8 cellular contexts compared by ENCODE assay signal in genomic region chr16:30472328-30472942, GRCh38.
DNase-seq lines count a peak whose midpoint lies in the region; ATAC-seq lines count a peak whose summit lies in the region.

ITGAL (plus strand) TSS chr16:30472742; CDS start chr16:30472838, 96 bp downstream.

- peak; percentile 75 for DNase-seq in activated CD4-positive, alpha-beta T cell treated with anti-CD3 and anti-CD28 coated beads, Interleukin-2, amount 50 U/mL, for 1 hour
- DNase-seq in globus pallidus (ENCODE audit: low spot score), result peak; percentile 48
- peak; percentile 89 for DNase-seq in stimulated activated CD4-positive, alpha-beta T cell treated with anti-CD3 and anti-CD28 coated beads, Interleukin-4, amount 100 ng/mL, for 24 hours
- no peak for DNase-seq in NCI-H345 treated with DMSO at 0.1 percent for 48 hours (lab: John Stamatoyannopoulos, UW; ENCODE audit: unreplicated experiment)
- no peak for DNase-seq in iPS-NIHi11 (ENCODE audit: low spot score)

- peak; percentile 42 for ATAC-seq in GM19043 (IDR thresholded peaks at IDR 0.05; ENCODE audit: low read depth, unreplicated experiment)
- ATAC-seq in HG03460 (IDR thresholded peaks at IDR 0.05; ENCODE audit: unreplicated experiment), result peak; percentile 40
- ATAC-seq in GM19023 (IDR thresholded peaks at IDR 0.05; ENCODE audit: unreplicated experiment), result no peak

Comparison
In these comparisons a context has a peak if more than half of its experiments do, and no peak if none do; other contexts are left out.
1. DNase-seq: peak in activated CD4-positive, alpha-beta T cell treated with anti-CD3 and anti-CD28 coated beads, Interleukin-2, amount 50 U/mL, for 1 hour (single experiment), globus pallidus (single experiment) and stimulated activated CD4-positive, alpha-beta T cell treated with anti-CD3 and anti-CD28 coated beads, Interleukin-4, amount 100 ng/mL, for 24 hours (single experiment); none in NCI-H345 treated with DMSO at 0.1 percent for 48 hours (single experiment) and iPS-NIHi11 (single experiment).